27 cellular contexts compared by ENCODE assay signal in genomic region chr16:11511801-11512200, GRCh38.
A peak's percentile ranks its signal among the peaks of the same experiment; 100 is the strongest.
DNase-seq lines count a peak whose midpoint lies in the region; ATAC-seq, FAIRE-seq and TF ChIP-seq lines count a peak whose summit lies in the region.
"Had no signal": no experiment of that assay in that cellular context is flagged by ENCODE, and none has a peak within 500 bp of the region (broad histone marks: within the 10 kb centered on the region; RNA-seq: fewer than 3 reads in every experiment).

No MANE protein-coding gene starts in this region.

- H3K4me3 ChIP-seq in left ventricle myocardium inferior (no peak overlapping the region), HepG2 (replicated peaks in 1 of 3; ENCODE audit: insufficient read depth in 1 of 3, low read depth in 2 of 3, low read length in 3 of 3) (no peak overlapping the region)
- H3K4me3 ChIP-seq: BLaER1, GM12878 had no signal

- BruUV-seq in HepG2 (replicated peaks; lab: Mats Ljungman, UMichigan): no TSS peak

- no peaks in the 10 kb centered on the region for H3K36me3 Mint-ChIP-seq in WTC11
- H3K36me3 Mint-ChIP-seq: CD14-positive monocyte; CD4-positive, alpha-beta memory T cell had no signal

- 17% methylated on average over 6 of the region's 6 CpGs for WGBS in HepG2 (ENCODE audit: low lambda C conversion rate)

- intact Hi-C loops in left ventricle myocardium superior (cut with micrococcal nuclease) (no loop called here), left ventricle myocardium inferior (cut with micrococcal nuclease) (no loop called here), HepG2 (cut with micrococcal nuclease; ENCODE audit: unreplicated experiment) (no loop called here)

- POLR2A ChIA-PET in WTC11 (lab: Charles Lee) (no interaction called here), HepG2 (lab: Yijun Ruan, JAX) (no interaction called here)

- no peaks in the 10 kb centered on the region for H3K79me2 ChIP-seq in HepG2 (ENCODE audit: insufficient read depth, low read length)

- TF ChIP-seq RAD21 in HepG2 (CRISPR knock-in tag; IDR thresholded peaks at IDR 0.05): no peak

- H3K4me1 ChIP-seq in left ventricle myocardium inferior (no peaks in the 10 kb centered on the region), HepG2 (ENCODE audit: insufficient read depth, low read length) (peaks cover 19% of the 10 kb centered on the region)
- H3K4me1 ChIP-seq: BE2C had no signal

- no peak overlapping the region for H3K4me3 Mint-ChIP-seq in WTC11
- H3K4me3 Mint-ChIP-seq: CD14-positive monocyte; CD4-positive, alpha-beta memory T cell; CD4-positive, CD25-positive, alpha-beta regulatory T cell; CD8-positive, alpha-beta memory T cell had no signal

- no peak overlapping the region for H2AFZ ChIP-seq in HepG2 (ENCODE audit: low read length)

- no peak overlapping the region for H3K9ac ChIP-seq in HepG2 (ENCODE audit: insufficient read depth, low read depth, low read length)
- H3K9ac ChIP-seq: BLaER1 had no signal

- in situ Hi-C loops in HepG2 (cut with HindIII; ENCODE audit: extremely low pct_ligation_motif_present, low pct_unique_long_range_greater_than_20kb): loop anchor here (25.0 kb wide), 1 partner anchor 100 kb away; no protein-coding TSS in a partner anchor

- H3K27ac ChIP-seq in left ventricle myocardium inferior (replicated peaks) (no peak overlapping the region), HepG2 (ENCODE audit: extremely low read length, insufficient read depth, low read length) (no peak overlapping the region)
- H3K27ac ChIP-seq: BLaER1 had no signal

- peaks cover 4% of the 10 kb centered on the region; the same call in 1 of the 2 replicates for H3K9me3 Mint-ChIP-seq in WTC11
- H3K9me3 Mint-ChIP-seq: CD4-positive, alpha-beta memory T cell; CD4-positive, CD25-positive, alpha-beta regulatory T cell; CD8-positive, alpha-beta memory T cell had no signal

- H3K27me3 ChIP-seq in left ventricle myocardium inferior (ENCODE audit: low read depth): no peaks in the 10 kb centered on the region
- peaks cover 7 to 34% of the 10 kb centered on the region in 2 experiments for H3K27me3 ChIP-seq in HepG2 (ENCODE audit: control insufficient read depth in 1 of 2, insufficient read depth in 2 of 2, low read length in 2 of 2)
- H3K27me3 ChIP-seq: BE2C, BLaER1 had no signal

- no peaks in the 10 kb centered on the region for H3K36me3 ChIP-seq in left ventricle myocardium inferior
- H3K36me3 ChIP-seq in HepG2 (replicated peaks in 1 of 2; ENCODE audit: control insufficient read depth in 1 of 2, insufficient read depth in 2 of 2, low read length in 2 of 2): no peaks in the 10 kb centered on the region
- H3K36me3 ChIP-seq: BE2C, BLaER1 had no signal

- H3K4me2 ChIP-seq in HepG2 (ENCODE audit: low read depth, low read length): no peak overlapping the region
- H3K4me2 ChIP-seq: BLaER1 had no signal

- TF ChIP-seq CTCF in left ventricle myocardium inferior (IDR thresholded peaks at IDR 0.05; ENCODE audit: borderline replicate concordance) (no peak), WTC11 (IDR thresholded peaks at IDR 0.05) (no peak), HepG2 (CRISPR knock-in tag; IDR thresholded peaks at IDR 0.05) (no peak)

- H3K27me3 Mint-ChIP-seq in WTC11 (ENCODE audit: low read depth): no peaks in the 10 kb centered on the region
- H3K27me3 Mint-ChIP-seq: CD4-positive, alpha-beta memory T cell; CD4-positive, CD25-positive, alpha-beta regulatory T cell; CD8-positive, alpha-beta memory T cell had no signal

- no peak for TF ChIP-seq EP300 in HepG2 (IDR thresholded peaks at IDR 0.05; ENCODE audit: low read depth in 2 of 2, low read length in 2 of 2)
- TF ChIP-seq EP300 in HepG2 (CRISPR knock-in tag; IDR thresholded peaks at IDR 0.05; ENCODE audit: borderline replicate concordance): no peak

- H3K27ac Mint-ChIP-seq in WTC11: no peak overlapping the region
- H3K27ac Mint-ChIP-seq: CD14-positive monocyte; CD4-positive, alpha-beta memory T cell; CD4-positive, CD25-positive, alpha-beta regulatory T cell had no signal

- FAIRE-seq in HepG2 (lab: Jason Lieb, UNC): no peak
- FAIRE-seq: A204.1, GM12878, GM12892, GM18507 had no signal

- TF ChIP-seq POLR2A in HepG2 (IDR thresholded peaks at IDR 0.05; ENCODE audit: insufficient read depth in 1 of 2, low read depth in 2 of 2, low read length in 2 of 2): no peak

- DNase-seq in left ventricle myocardium superior (peak; percentile 2), left ventricle myocardium inferior (no peak), WTC11 (ENCODE audit: low spot score) (no peak), HepG2 (ENCODE audit: low spot score) (no peak)
- DNase-seq: 8988T; ACHN; BE2C; C1 segment of cervical spinal cord; CD4-positive, alpha-beta memory T cell; CD4-positive, CD25-positive, alpha-beta regulatory T cell; CD8-positive, alpha-beta memory T cell; COR-L47; DMS 273 treated with DMSO at 0.1 percent for 48 hours; DMS153; DMS53; DMS79; DND-41; EL; GDM1 had no signal

- H3K9me3 ChIP-seq in left ventricle myocardium inferior (replicated peaks) (no peaks in the 10 kb centered on the region), HepG2 (ENCODE audit: low read length) (no peaks in the 10 kb centered on the region)
- H3K9me3 ChIP-seq: BE2C, BLaER1 had no signal

- H3K4me1 Mint-ChIP-seq in WTC11: peaks cover 2% of the 10 kb centered on the region; the same call in 1 of the 2 replicates
- H3K4me1 Mint-ChIP-seq: CD4-positive, alpha-beta memory T cell; CD4-positive, CD25-positive, alpha-beta regulatory T cell; CD8-positive, alpha-beta memory T cell had no signal

- no peak for ATAC-seq in left ventricle myocardium superior
- ATAC-seq in WTC11: no peak
- no peak for ATAC-seq in HepG2
- no peak for ATAC-seq in GM19452 (IDR thresholded peaks at IDR 0.05; ENCODE audit: unreplicated experiment)
- no peak for ATAC-seq in HG02884 (IDR thresholded peaks at IDR 0.05; ENCODE audit: unreplicated experiment)
- ATAC-seq: GM12878 had no signal

- H4K20me1 ChIP-seq in HepG2 (ENCODE audit: insufficient read depth, low read length): no peaks in the 10 kb centered on the region
- H4K20me1 ChIP-seq: BLaER1 had no signal

- CTCF ChIA-PET in WTC11 (lab: Charles Lee): interaction anchor here (6.9 kb wide), 1 partner anchor 19 kb away, joined by 45 read pairs; no protein-coding TSS in a partner anchor
- CTCF ChIA-PET in HepG2 (lab: Yijun Ruan, JAX; ENCODE audit: low intra/inter-chr PET ratio, low total read pairs): no interaction called here

TF ChIP-seq in WTC11, 78 proteins besides CTCF, POLR2A, EP300 and RAD21:
- TF ChIP-seq ZNF121 (CRISPR knock-in tag; IDR thresholded peaks at IDR 0.05) (0 out of 2 replicates have a peak, but pooled peaks have one; percentile 34), ETV6 (CRISPR knock-in tag; IDR thresholded peaks at IDR 0.05) (no peak)
TF ChIP-seq in WTC11: peak in this region for 1.

TF ChIP-seq in HepG2, 621 proteins besides CTCF, POLR2A, EP300 and RAD21:
- no peak for TF ChIP-seq RFX5 (IDR thresholded peaks at IDR 0.05; ENCODE audit: low read depth, low read length)
- no peak for TF ChIP-seq GLI4 (CRISPR knock-in tag; IDR thresholded peaks at IDR 0.05; ENCODE audit: borderline replicate concordance)
- TF ChIP-seq ZNF121 (CRISPR knock-in tag; IDR thresholded peaks at IDR 0.05): peak; percentile 30; the same call in 1 of the 2 replicates
- no peak for TF ChIP-seq SNAPC2 (CRISPR knock-in tag; IDR thresholded peaks at IDR 0.05)
- no peak for TF ChIP-seq FOXM1 (CRISPR knock-in tag; IDR thresholded peaks at IDR 0.05)
- no peak for TF ChIP-seq ATF6 (CRISPR knock-in tag; conservative IDR thresholded peaks at IDR 0.05)
- TF ChIP-seq ZNF816 (CRISPR knock-in tag; IDR thresholded peaks at IDR 0.05; ENCODE audit: borderline replicate concordance): no peak
- TF ChIP-seq MEIS1 (CRISPR knock-in tag; IDR thresholded peaks at IDR 0.05; ENCODE audit: borderline replicate concordance): no peak
- TF ChIP-seq TBX2 (CRISPR knock-in tag; IDR thresholded peaks at IDR 0.05; ENCODE audit: borderline replicate concordance): no peak
